Comparison of ENCODE assay signal across 15 cellular contexts in the genomic region with DNA sequence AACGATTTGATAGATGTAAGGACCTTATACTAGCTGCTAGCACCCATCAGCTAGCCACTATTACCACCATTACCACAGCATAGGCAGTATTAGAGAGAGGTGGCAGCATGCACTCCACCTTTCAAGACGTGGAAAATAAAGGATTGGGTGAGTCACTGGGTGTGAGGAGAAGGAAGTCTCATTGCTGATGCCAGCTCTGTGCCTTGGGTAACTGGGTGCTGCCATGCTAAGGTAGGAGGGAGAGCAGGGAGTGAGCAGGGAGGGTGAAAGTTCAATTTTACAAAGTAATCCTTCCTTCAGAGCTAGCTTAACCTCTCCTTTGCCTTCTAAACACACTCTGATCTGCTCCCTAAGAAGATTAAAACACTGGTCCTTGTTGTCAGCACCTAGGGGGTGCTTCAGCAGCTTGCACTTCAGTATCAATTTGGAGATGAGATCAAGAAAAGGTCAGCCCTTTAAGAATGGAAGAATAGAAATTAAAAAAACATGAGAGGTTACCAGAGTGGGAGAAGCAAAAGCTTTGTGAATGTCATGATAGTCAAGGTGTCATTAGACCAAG. TPM values are rescaled to one million over a fixed set of nuclear protein-coding genes. Genes with fewer than 3 reads are reported as not detected.
A peak's percentile ranks its signal among the peaks of the same experiment; 100 is the strongest.
DNase-seq lines count a peak whose midpoint lies in the region; ATAC-seq and TF ChIP-seq lines count a peak whose summit lies in the region.
"Had no signal": no experiment of that assay in that cellular context is flagged by ENCODE, and none has a peak within 500 bp of the region (broad histone marks: within the 10 kb centered on the region; RNA-seq: fewer than 3 reads in every experiment).

No MANE protein-coding gene starts in this region.

- POLR2A ChIA-PET in CD8-positive, alpha-beta T cell (lab: Charles Lee), result interaction anchor here (0.7 kb wide), 1 partner anchor 707 kb away, joined by 4 read pairs; no protein-coding TSS in a partner anchor

- no peak overlapping the region for H3K4me3 ChIP-seq in CD8-positive, alpha-beta T cell (ENCODE audit: low read depth, low read length)
- H3K4me3 ChIP-seq in muscle layer of duodenum (ENCODE audit: low read depth in 1 of 2, low read length in 2 of 2), result no peak overlapping the region

- H3K9me3 ChIP-seq in CD8-positive, alpha-beta T cell (ENCODE audit: low read length), result no peaks in the 10 kb centered on the region
- H3K9me3 ChIP-seq in T-helper 17 cell (ENCODE audit: control insufficient read depth, low read length, poor library complexity, severe bottlenecking) (no peaks in the 10 kb centered on the region), muscle layer of duodenum (ENCODE audit: control insufficient read depth in 1 of 2, low read length in 2 of 2) (no peaks in the 10 kb centered on the region)
- H3K9me3 ChIP-seq: spleen had no signal

- H3K27ac ChIP-seq in CD8-positive, alpha-beta T cell (ENCODE audit: low read depth, low read length), result no peak overlapping the region
- H3K27ac ChIP-seq in muscle layer of duodenum (ENCODE audit: low read length), result peak overlapping the region; percentile 5
- H3K27ac ChIP-seq: spleen had no signal

- peak overlapping the region; percentile 77 for H3K4me3 Mint-ChIP-seq in CD8-positive, alpha-beta T cell
- H3K4me3 Mint-ChIP-seq in T-helper 17 cell, result peak overlapping the region; percentile 82

- no peaks in the 10 kb centered on the region for H3K27me3 ChIP-seq in CD8-positive, alpha-beta T cell (ENCODE audit: insufficient read depth, low read length)
- H3K27me3 ChIP-seq in muscle layer of duodenum (ENCODE audit: low read depth, low read length), result no peaks in the 10 kb centered on the region

- CTCF ChIA-PET in CD8-positive, alpha-beta T cell (lab: Charles Lee), result interaction anchor here (1.1 to 2.9 kb wide), 3 partner anchors 22 to 186 kb away, joined by 4 to 17 read pairs (median 8); no protein-coding TSS in a partner anchor

- no peak for TF ChIP-seq CTCF in CD8-positive, alpha-beta T cell (IDR thresholded peaks at IDR 0.05)

- peaks cover 18% of the 10 kb centered on the region for H3K4me1 Mint-ChIP-seq in CD8-positive, alpha-beta T cell (ENCODE audit: low read depth)
- H3K4me1 Mint-ChIP-seq in T-helper 17 cell, result peaks cover 13% of the 10 kb centered on the region

- peaks cover 14% of the 10 kb centered on the region for H3K4me1 ChIP-seq in CD8-positive, alpha-beta T cell (ENCODE audit: insufficient read depth, low read length)
- peaks cover 0 to 9% of the 10 kb centered on the region in 2 donors for H3K4me1 ChIP-seq in muscle layer of duodenum (ENCODE audit: control insufficient read depth in 1 of 2, insufficient read depth in 2 of 2, low read length in 2 of 2)

- DNase-seq in CD8-positive, alpha-beta T cell, result no peak
- DNase-seq in HPDE6-E6E7 (ENCODE audit: extremely low spot score) (peak; percentile 49), T-helper 17 cell (no peak), NOMO-1 (lab: John Stamatoyannopoulos, UW; ENCODE audit: unreplicated experiment in 2 of 2) (no peak)
- DNase-seq in stimulated activated naive CD4-positive, alpha-beta T cell (lab: John Stamatoyannopoulos, UW), result no peak
- DNase-seq in central memory CD4-positive, alpha-beta T cell, result no peak
- DNase-seq: activated CD4-positive, alpha-beta T cell treated with anti-CD3 and anti-CD28 coated beads for 36 hours; activated gamma-delta T cell; CD4-positive, alpha-beta memory T cell; naive thymus-derived CD4-positive, alpha-beta T cell; NCI-H526; spleen had no signal

- intact Hi-C loops in CD8-positive, alpha-beta T cell (cut with DNase I, micrococcal nuclease), result loop anchor here in 1 of 2 experiments (2.0 kb wide), 1 partner anchor 124 kb away; a partner anchor contains a TSS

- ATAC-seq in CD8-positive, alpha-beta T cell, result no peak
- ATAC-seq in T-helper 17 cell (no peak), GM18909 (IDR thresholded peaks at IDR 0.05; ENCODE audit: poor library complexity, unreplicated experiment) (no peak)
- ATAC-seq: activated CD4-positive, alpha-beta T cell treated with anti-CD3 and anti-CD28 coated beads for 36 hours; naive thymus-derived CD4-positive, alpha-beta T cell; SK-N-SH treated with all-trans-retinoic acid at 6 μM for 48 hours had no signal

- H3K27me3 Mint-ChIP-seq in CD8-positive, alpha-beta T cell (ENCODE audit: low read depth), result peaks cover 8% of the 10 kb centered on the region
- peaks cover 30% of the 10 kb centered on the region for H3K27me3 Mint-ChIP-seq in T-helper 17 cell

- H3K9me3 Mint-ChIP-seq in CD8-positive, alpha-beta T cell, result no peaks in the 10 kb centered on the region

- no peaks in the 10 kb centered on the region for H3K36me3 Mint-ChIP-seq in CD8-positive, alpha-beta T cell
- peaks cover under 1% of the 10 kb centered on the region for H3K36me3 Mint-ChIP-seq in T-helper 17 cell (ENCODE audit: low read depth)
- H3K36me3 Mint-ChIP-seq: naive thymus-derived CD4-positive, alpha-beta T cell had no signal

- H3K36me3 ChIP-seq in CD8-positive, alpha-beta T cell (ENCODE audit: insufficient read depth, low read length), result no peaks in the 10 kb centered on the region
- no peaks in the 10 kb centered on the region for H3K36me3 ChIP-seq in muscle layer of duodenum (ENCODE audit: control insufficient read depth in 1 of 2, insufficient read depth in 2 of 2, low read length in 2 of 2)
- H3K36me3 ChIP-seq: spleen had no signal

- no peak overlapping the region for H3K27ac Mint-ChIP-seq in CD8-positive, alpha-beta T cell
- no peak overlapping the region for H3K27ac Mint-ChIP-seq in T-helper 17 cell

RNA-seq across cellular contexts. Expression of a gene that starts 1.8 kb away (rescaled TPM):
- total RNA-seq in CD8-positive, alpha-beta T cell, result 1 to 10 TPM; 1.1 to 1.3 TPM
- 1 to 10 TPM; 2.5 to 2.8 TPM for total RNA-seq in T-helper 17 cell
